Comparison of ENCODE assay signal across 10 cellular contexts in the genomic region with DNA sequence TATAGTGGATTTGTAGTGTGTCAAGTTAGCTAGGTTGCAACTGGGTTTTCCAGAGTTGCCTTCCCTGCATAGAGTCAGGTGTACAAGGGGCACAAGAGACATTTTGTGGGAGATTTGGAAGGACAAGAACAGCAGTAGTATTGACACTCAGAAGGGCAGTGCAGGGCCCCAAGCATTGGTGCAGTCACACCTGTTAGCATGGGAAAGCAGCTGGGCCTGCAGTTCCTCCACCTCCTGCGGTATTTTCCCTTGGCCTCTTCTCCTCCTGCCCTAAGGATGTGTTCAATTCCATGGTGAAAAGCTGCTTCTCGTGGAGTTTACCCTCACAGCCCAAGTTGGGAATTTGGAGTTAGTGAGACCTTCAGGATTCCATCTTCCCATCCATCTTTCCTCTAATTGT. TPM values are rescaled to one million over a fixed set of nuclear protein-coding genes. Genes with fewer than 3 reads are reported as not detected.
"Had no signal": no experiment of that assay in that cellular context is flagged by ENCODE, and none has a peak within 500 bp of the region (broad histone marks: within the 10 kb centered on the region; RNA-seq: fewer than 3 reads in every experiment).

No MANE protein-coding gene starts in this region.

- H3K36me3 ChIP-seq: HAP-1 had no signal

- H3K9me3 Mint-ChIP-seq: GM23338, H9 had no signal

- H3K9me3 ChIP-seq: HAP-1 had no signal

- FAIRE-seq: H54 had no signal

- H3K4me3 ChIP-seq: GM23248, GM23338, HAP-1 had no signal

- H3K4me3 Mint-ChIP-seq: GM23338, H9, HFFc6 had no signal

- H3K9ac ChIP-seq: GM23248 had no signal

- H3K27ac Mint-ChIP-seq: GM23338, H9, HFFc6 had no signal

- H2AFZ ChIP-seq: GM23248, GM23338 had no signal

- H3K27ac ChIP-seq: GM23248 had no signal

- H3K4me1 ChIP-seq: HAP-1 had no signal

- ATAC-seq: HCT116 had no signal

- DNase-seq: GM23248, GOT3, H7, H9, HCEC 1CT, HFFc6 had no signal

RNA-seq across cellular contexts. Expression of gene TRABD2B, which starts 47.1 kb away (rescaled TPM):
- total RNA-seq: GM23248, HFFc6 had no signal
- polyA plus RNA-seq: GM23248 had no signal
